Comparison of ENCODE assay signal across 10 cellular contexts in genomic region chr19:10294368-10294697, GRCh38. TPM values are rescaled to one million over a fixed set of nuclear protein-coding genes. Genes with fewer than 3 reads are reported as not detected.
DNase-seq lines count a peak whose midpoint lies in the region; ATAC-seq and TF ChIP-seq lines count a peak whose summit lies in the region.
"Had no signal": no experiment of that assay in that cellular context is flagged by ENCODE, and none has a peak within 500 bp of the region (broad histone marks: within the 10 kb centered on the region; RNA-seq: fewer than 3 reads in every experiment).

No MANE protein-coding gene starts in this region.

- H3F3A ChIP-seq in GM23338 (replicated peaks; ENCODE audit: low read depth), result peaks cover 21% of the 10 kb centered on the region; the same call in 1 of the 2 replicates

- no peak overlapping the region for H3K27ac Mint-ChIP-seq in GM23338
- no peak overlapping the region for H3K27ac Mint-ChIP-seq in brain
- H3K27ac Mint-ChIP-seq in nephron progenitor cell, result no peak overlapping the region

- peaks cover 88% of the 10 kb centered on the region for H3K27me3 ChIP-seq in GM23338 (ENCODE audit: insufficient read depth)

- H3K79me2 ChIP-seq in GM23338 (replicated peaks; ENCODE audit: insufficient read depth), result no peaks in the 10 kb centered on the region

- no peak for TF ChIP-seq POLR2A in erythroblast (IDR thresholded peaks at IDR 0.05; ENCODE audit: low read length)

- H3K36me3 Mint-ChIP-seq in GM23338 (ENCODE audit: low read depth) (no peaks in the 10 kb centered on the region), brain (peaks cover 6% of the 10 kb centered on the region), nephron progenitor cell (ENCODE audit: low read depth) (no peaks in the 10 kb centered on the region)

- TF ChIP-seq CTCF in GM23338 (conservative IDR thresholded peaks at IDR 0.05; ENCODE audit: low read depth in 2 of 2) (peak in 1 of 2 experiments; percentile 67; a peak in 3 of 4 replicates), brain (conservative IDR thresholded peaks at IDR 0.05) (no peak), nephron progenitor cell (IDR thresholded peaks at IDR 0.05) (no peak)

- peak; percentile 56 for DNase-seq in GM23338 (ENCODE audit: low spot score)
- DNase-seq in nephron progenitor cell, result peak; percentile 65
- no peak for DNase-seq in stimulated activated CD4-positive, alpha-beta T cell treated with anti-CD3 and anti-CD28 coated beads, Interleukin-2, amount 100 ng/mL, for 48 hours
- DNase-seq in NCI-H774 (lab: John Stamatoyannopoulos, UW), result no peak
- DNase-seq in erythroblast (lab: John Stamatoyannopoulos, UW), result no peak
- DNase-seq: NCI-H1105 had no signal

- peak; percentile 12 for ATAC-seq in GM23338

- peak overlapping the region; percentile 47; the same call in 1 of the 3 replicates for H3K4me3 Mint-ChIP-seq in GM23338
- H3K4me3 Mint-ChIP-seq in brain, result peak overlapping the region in 3 of 5 experiments; percentile 31 to 38 (median 35)
- H3K4me3 Mint-ChIP-seq in nephron progenitor cell, result peak overlapping the region; percentile 36
- H3K4me3 Mint-ChIP-seq: neural crest cell had no signal

- H3K27ac ChIP-seq in GM23338 (ENCODE audit: low read depth), result no peak overlapping the region
- H3K27ac ChIP-seq: RWPE1 had no signal

- H3K4me3 ChIP-seq in GM23338, result no peak overlapping the region

- H3K4me1 Mint-ChIP-seq in GM23338 (peaks cover 28% of the 10 kb centered on the region), brain (peaks cover 39% of the 10 kb centered on the region), nephron progenitor cell (peaks cover 19% of the 10 kb centered on the region)

- H3K9me2 ChIP-seq in GM23338 (ENCODE audit: insufficient read depth), result no peaks in the 10 kb centered on the region

- H4K20me1 ChIP-seq in GM23338 (replicated peaks; ENCODE audit: insufficient read depth), result no peaks in the 10 kb centered on the region

- H3K36me3 ChIP-seq in GM23338 (ENCODE audit: insufficient read depth), result no peaks in the 10 kb centered on the region

- H3K9me3 Mint-ChIP-seq in GM23338 (no peaks in the 10 kb centered on the region), brain (peaks cover 0 to 18% (median 4%) of the 10 kb centered on the region in 5 experiments), nephron progenitor cell (no peaks in the 10 kb centered on the region)
- H3K9me3 Mint-ChIP-seq: neural crest cell had no signal

- H3K4me2 ChIP-seq in GM23338, result no peak overlapping the region

- H3K4me1 ChIP-seq in GM23338 (ENCODE audit: insufficient read depth), result peaks cover 13% of the 10 kb centered on the region

- H2AFZ ChIP-seq in GM23338, result no peak overlapping the region

- H3K27me3 Mint-ChIP-seq in GM23338 (ENCODE audit: insufficient read depth, low read depth, poor library complexity) (peaks cover 84% of the 10 kb centered on the region), brain (peaks cover 100% of the 10 kb centered on the region), nephron progenitor cell (ENCODE audit: low read depth, poor library complexity) (peaks cover 99% of the 10 kb centered on the region)

TF ChIP-seq in GM23338, 12 proteins besides CTCF, POLR2A, EP300 and RAD21:
- no peak for TF ChIP-seq ETS1 (IDR thresholded peaks at IDR 0.05)
- no peak for TF ChIP-seq ZNF331 (CRISPR knock-in tag; IDR thresholded peaks at IDR 0.05; ENCODE audit: low read depth)
- no peak for TF ChIP-seq ZNF462 (CRISPR knock-in tag; IDR thresholded peaks at IDR 0.05)
- TF ChIP-seq STAT1 (IDR thresholded peaks at IDR 0.05; ENCODE audit: unreplicated experiment), result no peak
TF ChIP-seq in GM23338: peak in this region for 0.

RNA-seq across cellular contexts. Expression of gene ICAM5, which starts 4.6 kb away (rescaled TPM):
- 2.7 and 4.6 TPM in 2 replicates for total RNA-seq in GM23338 (2014; rRNA removed; shearing (Covaris generic))
- polyA plus RNA-seq in GM23338 (2016; fragmentation: Nextera tagmentation; extraction: Ambion mirVana), result 0.47 and 0.78 TPM in 2 replicates
- polyA plus RNA-seq in brain (ENCODE audit: insufficient read depth, low read depth, low replicate concordance), result 6.4 TPM
- total RNA-seq: neural crest cell had no signal

RNA-seq across cellular contexts. Expression of gene ICAM4, which starts 7.6 kb away (rescaled TPM):
- 1.0 and 3.8 TPM in 2 replicates for total RNA-seq in GM23338 (2014; rRNA removed; shearing (Covaris generic))
- polyA plus RNA-seq in GM23338 (2016; fragmentation: Nextera tagmentation; extraction: Ambion mirVana) (0.81 and 0.96 TPM in 2 replicates), brain (ENCODE audit: insufficient read depth, low read depth, low replicate concordance) (not detected)
- total RNA-seq: cerebellum, neural crest cell had no signal

RNA-seq across cellular contexts. Expression of gene ZGLP1, which starts 15.3 kb away (rescaled TPM):
- total RNA-seq in GM23338 (2014; rRNA removed; shearing (Covaris generic)), result 1.5 and 4.7 TPM in 2 replicates
- 5.3 and 5.9 TPM in 2 replicates for polyA plus RNA-seq in GM23338 (2016; fragmentation: Nextera tagmentation; extraction: Ambion mirVana)
- 0.87 TPM for polyA plus RNA-seq in brain (ENCODE audit: insufficient read depth, low read depth, low replicate concordance)

RNA-seq across cellular contexts. Expression of gene FDX2, which starts 21.5 kb away (rescaled TPM):
- 27.3 and 28.7 TPM in 2 replicates for total RNA-seq in GM23338 (2014; rRNA removed; shearing (Covaris generic))
- polyA plus RNA-seq in GM23338 (2016; fragmentation: Nextera tagmentation; extraction: Ambion mirVana), result 29.7 and 35.0 TPM in 2 replicates
- polyA plus RNA-seq in brain (ENCODE audit: insufficient read depth, low read depth, low replicate concordance), result 59.5 TPM

RNA-seq across cellular contexts. Expression of gene ICAM1, which starts 23.4 kb away (rescaled TPM):
- total RNA-seq in GM23338 (2014; rRNA removed; shearing (Covaris generic)), result 3.5 and 3.6 TPM in 2 replicates
- polyA plus RNA-seq in GM23338 (2016; fragmentation: Nextera tagmentation; extraction: Ambion mirVana), result 1.0 and 1.6 TPM in 2 replicates
- polyA plus RNA-seq in brain (ENCODE audit: insufficient read depth, low read depth, low replicate concordance), result 3.1 TPM

Comparison
In these comparisons a context has a peak if more than half of its experiments do, and no peak if none do; other contexts are left out.
1. DNase-seq: peak in GM23338 (single experiment) and nephron progenitor cell (single experiment); none in stimulated activated CD4-positive, alpha-beta T cell treated with anti-CD3 and anti-CD28 coated beads, Interleukin-2, amount 100 ng/mL, for 48 hours (0 of 2), NCI-H774 (single experiment) and erythroblast (0 of 2).
2. Peak in every context shown above with its lines, with median percentiles within 50 percentile points of each other: H3K4me3 Mint-ChIP-seq.